In the genomic region with DNA sequence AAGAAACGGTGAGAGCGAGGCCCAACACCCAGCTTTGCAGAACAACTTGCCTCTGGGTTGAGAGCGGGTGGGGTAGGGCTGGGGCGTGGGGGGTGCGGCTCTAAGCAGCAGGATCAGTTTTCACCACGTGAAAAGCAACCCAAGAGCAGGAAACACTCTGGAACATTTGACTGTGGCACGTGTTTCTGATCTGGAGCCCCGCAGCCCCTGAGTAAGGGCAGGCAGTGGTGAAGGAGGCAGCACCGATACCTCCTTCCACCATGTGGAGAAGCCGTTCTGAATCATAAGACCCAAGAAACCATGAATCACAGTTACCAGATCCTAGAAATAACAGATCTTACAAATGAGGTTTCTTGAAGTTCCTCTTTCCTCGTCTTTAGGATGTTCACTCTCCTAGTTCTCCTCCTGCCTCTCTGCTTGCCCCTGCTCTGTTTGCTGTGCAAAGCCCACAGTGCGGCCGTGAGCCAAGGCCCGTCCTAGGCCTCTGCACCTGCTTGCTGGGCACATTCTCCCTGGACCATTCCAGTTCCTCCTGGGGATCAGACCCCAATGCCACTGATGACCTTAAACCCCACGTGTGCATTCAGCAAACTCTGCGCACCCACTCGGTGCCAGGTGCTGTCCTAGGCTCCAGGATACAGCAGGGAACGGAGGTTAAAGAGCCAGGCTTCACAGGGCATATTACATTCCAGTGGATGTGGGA, we compare ENCODE assay signal across 10 cellular contexts. TPM values are rescaled to one million over a fixed set of nuclear protein-coding genes. Genes with fewer than 3 reads are reported as not detected.
DNase-seq lines count a peak whose midpoint lies in the region; ATAC-seq, FAIRE-seq and TF ChIP-seq lines count a peak whose summit lies in the region.
"Had no signal": no experiment of that assay in that cellular context is flagged by ENCODE, and none has a peak within 500 bp of the region (broad histone marks: within the 10 kb centered on the region; RNA-seq: fewer than 3 reads in every experiment).

No MANE protein-coding gene starts in this region.

- H3K4me3 ChIP-seq in BJ (ENCODE audit: low read depth, low read length): no peak overlapping the region
- no peak overlapping the region for H3K4me3 ChIP-seq in NB4 (ENCODE audit: low read depth, low read length)
- no peak overlapping the region for H3K4me3 ChIP-seq in brain microvascular endothelial cell (ENCODE audit: low read depth, low read length)
- no peak overlapping the region for H3K4me3 ChIP-seq in pancreas
- H3K4me3 ChIP-seq in ovary: no peak overlapping the region

- WGBS in pancreas, 2 donors: 79 to 87% methylated on average over 18 of the region's 18 CpGs
- 64 to 77% (median 71%) methylated on average over 18 of the region's 18 CpGs for WGBS in ovary, 3 donors

- CTCF ChIA-PET in BJ (lab: Yijun Ruan, JAX): interaction anchor here (0.9 to 1.2 kb wide), 3 partner anchors 10 to 69 kb away, joined by 3 to 6 read pairs (median 4); no protein-coding TSS in a partner anchor

- no peak; the same call in 1 of the 2 replicates for TF ChIP-seq CTCF in BJ (IDR thresholded peaks at IDR 0.05; ENCODE audit: insufficient read depth, low read depth, low read length)
- TF ChIP-seq CTCF in NB4 (IDR thresholded peaks at IDR 0.05; ENCODE audit: low read depth, low read length): no peak
- TF ChIP-seq CTCF in brain microvascular endothelial cell (IDR thresholded peaks at IDR 0.05; ENCODE audit: low read depth, low read length, missing control alignments): peak; percentile 3
- no peak for TF ChIP-seq CTCF in pancreas (IDR thresholded peaks at IDR 0.05)
- TF ChIP-seq CTCF in ovary (IDR thresholded peaks at IDR 0.05): no peak

- no peaks in the 10 kb centered on the region for H3K27me3 ChIP-seq in BJ (ENCODE audit: control insufficient read depth, insufficient read depth, low read length)
- no peaks in the 10 kb centered on the region for H3K27me3 ChIP-seq in brain microvascular endothelial cell (replicated peaks)
- H3K27me3 ChIP-seq in pancreas: no peaks in the 10 kb centered on the region
- no peaks in the 10 kb centered on the region for H3K27me3 ChIP-seq in ovary

- H3K4me1 ChIP-seq in pancreas (no peaks in the 10 kb centered on the region), ovary (ENCODE audit: insufficient read depth) (peaks cover 10% of the 10 kb centered on the region)

- H3K9me3 ChIP-seq in pancreas: no peaks in the 10 kb centered on the region
- H3K9me3 ChIP-seq in ovary: no peaks in the 10 kb centered on the region

- intact Hi-C loops in pancreas (cut with DNase I) (no loop called here), ovary (cut with DNase I) (no loop called here)

- TF ChIP-seq EP300 in ovary (IDR thresholded peaks at IDR 0.05): no peak

- DNase-seq in BJ (ENCODE audit: low read depth) (peak; percentile 78), NB4 (ENCODE audit: low read depth) (peak; percentile 71), brain microvascular endothelial cell (no peak), pancreas (no peak), ovary (no peak), NCI-H1417 treated with DMSO at 0.1 percent for 48 hours (lab: John Stamatoyannopoulos, UW) (no peak)
- DNase-seq: activated naive CD8-positive, alpha-beta T cell treated with anti-CD3 and anti-CD28 coated beads, Interleukin-2, amount 10 ng/mL, durations not matched to agents 7 days and 5 days had no signal

- POLR2A ChIA-PET in BJ (lab: Charles Lee): no interaction called here

- no peak for TF ChIP-seq POLR2A in NB4 (IDR thresholded peaks at IDR 0.05; ENCODE audit: extremely low read depth, insufficient read length)
- no peak for TF ChIP-seq POLR2A in ovary (IDR thresholded peaks at IDR 0.05)

- in situ Hi-C loops in brain microvascular endothelial cell (cut with HindIII; ENCODE audit: low pct_ligation_motif_present, low sequenced_read_pairs): no loop called here

- ATAC-seq in pancreas: peak in 3 of 4 donors; percentile 11 to 23 (median 16)
- no peak for ATAC-seq in HG03432 (IDR thresholded peaks at IDR 0.05; ENCODE audit: unreplicated experiment)
- ATAC-seq in GM18870 (IDR thresholded peaks at IDR 0.05; ENCODE audit: unreplicated experiment): no peak

- FAIRE-seq in pancreas (lab: Jason Lieb, UNC): no peak

- H3K27ac ChIP-seq in brain microvascular endothelial cell (peak overlapping the region; percentile 49), pancreas (no peak overlapping the region), ovary (no peak overlapping the region)

- H3K36me3 ChIP-seq in BJ (ENCODE audit: control insufficient read depth, insufficient read depth, low read length): no peaks in the 10 kb centered on the region
- H3K36me3 ChIP-seq in brain microvascular endothelial cell (replicated peaks): no peaks in the 10 kb centered on the region
- no peaks in the 10 kb centered on the region for H3K36me3 ChIP-seq in pancreas
- H3K36me3 ChIP-seq in ovary: no peaks in the 10 kb centered on the region

RNA-seq across cellular contexts. Expression of gene SLC1A7, which starts 31.9 kb away (rescaled TPM):
- polyA plus RNA-seq in BJ (2011; rRNA removed): 0.20 and 0.63 TPM in 2 replicates
- polyA minus RNA-seq in BJ (2011; rRNA and poly(A)+ RNA removed): 0.24 and 0.26 TPM in 2 replicates
- not detected for total RNA-seq in pancreas
- under 1 TPM; 0.15 to 0.35 TPM for polyA plus RNA-seq in pancreas
- total RNA-seq in ovary: under 1 TPM in 1 of 7 donors, not detected in 6; 0.25 TPM
- under 1 TPM in 1 of 2 donors, not detected in 1; 0.28 TPM for polyA plus RNA-seq in ovary
- total RNA-seq: activated naive CD8-positive, alpha-beta T cell treated with anti-CD3 and anti-CD28 coated beads, Interleukin-2, amount 10 ng/mL, durations not matched to agents 7 days and 5 days had no signal

RNA-seq across cellular contexts. Expression of gene PODN, which starts 48.5 kb away (rescaled TPM):
- polyA plus RNA-seq in BJ (2011; rRNA removed): 54.5 and 107 TPM in 2 replicates
- polyA minus RNA-seq in BJ (2011; rRNA and poly(A)+ RNA removed): 29.5 and 31.6 TPM in 2 replicates
- total RNA-seq in pancreas: 10 to 100 TPM in 3 of 6 donors, 1 to 10 TPM in 3; 1.8 to 14.9 (median 7.8) TPM
- 10 to 100 TPM in 1 of 2 donors, 1 to 10 TPM in 1; 7.5 to 14.6 TPM for polyA plus RNA-seq in pancreas
- total RNA-seq in ovary: 100 to 1,000 TPM; 106 to 254 (median 154) TPM
- polyA plus RNA-seq in ovary: 100 to 1,000 TPM in 1 of 2 donors, 10 to 100 TPM in 1; 72.8 to 203 TPM
- total RNA-seq: HT-29 had no signal

Comparison
In these comparisons a context has a peak if more than half of its experiments do, and no peak if none do; other contexts are left out.
1. DNase-seq: peak in BJ (single experiment) and NB4 (single experiment); none in brain microvascular endothelial cell (single experiment), pancreas (0 of 6), ovary (0 of 5) and NCI-H1417 treated with DMSO at 0.1 percent for 48 hours (single experiment).
2. ATAC-seq: peak in pancreas (3 of 4); none in HG03432 (single experiment) and GM18870 (single experiment).